In the genomic region with DNA sequence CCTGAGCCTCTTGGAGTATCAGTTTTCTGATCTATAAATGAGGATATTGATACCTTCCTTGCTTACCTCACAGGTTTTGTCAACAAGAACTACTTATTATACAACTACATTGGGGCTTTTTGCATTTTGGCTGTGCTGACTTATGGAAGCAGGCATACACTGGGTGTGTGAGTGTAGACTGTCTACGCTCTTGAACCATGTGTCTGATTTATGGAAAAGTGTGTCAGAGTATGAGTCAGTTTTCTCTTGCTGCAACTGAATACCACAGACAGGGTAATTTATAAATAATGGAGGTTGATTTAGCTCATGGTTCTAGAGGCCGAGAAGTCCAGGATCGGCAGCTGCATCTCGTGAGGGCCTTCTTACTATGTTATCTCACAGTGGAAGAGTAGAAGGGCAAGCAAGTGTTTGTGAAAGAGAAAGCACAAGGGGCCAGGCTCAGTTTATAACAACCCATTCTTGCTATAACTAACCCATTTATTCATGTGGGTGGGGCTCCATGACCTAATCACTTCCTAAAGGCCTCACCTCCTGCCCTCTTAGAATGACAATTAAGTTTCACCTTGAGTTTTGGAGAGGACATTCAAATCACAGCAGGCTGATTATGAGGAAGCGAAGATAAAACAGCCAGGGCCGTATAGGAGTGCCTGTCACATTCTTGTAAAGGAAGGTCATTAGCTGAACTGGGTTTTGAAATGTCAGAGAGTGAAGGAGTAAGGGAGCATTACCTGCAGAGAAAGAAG, we compare ENCODE assay signal across 1 cellular context.
TF ChIP-seq lines count a peak whose summit lies in the region.

No MANE protein-coding gene starts in this region.

TF ChIP-seq in H1, 55 proteins besides CTCF, POLR2A, EP300 and RAD21:
- TF ChIP-seq POU5F1 (IDR thresholded peaks at IDR 0.05; ENCODE audit: low read depth, low read length) (0 out of 2 replicates have a peak, but pooled peaks have one; percentile 45), CHD1 (IDR thresholded peaks at IDR 0.05; ENCODE audit: low read depth, low read length) (no peak), NANOG (IDR thresholded peaks at IDR 0.05; ENCODE audit: insufficient read depth, low read depth, low read length, poor library complexity, severe bottlenecking) (peak; percentile 27), JUND (IDR thresholded peaks at IDR 0.05; ENCODE audit: low read length) (peak; percentile 60), KDM5A (IDR thresholded peaks at IDR 0.05; ENCODE audit: low read length) (no peak), YY1 (IDR thresholded peaks at IDR 0.05; ENCODE audit: low read depth, low read length) (no peak), HDAC2 (IDR thresholded peaks at IDR 0.05; ENCODE audit: borderline replicate concordance in 1 of 2, low read depth in 2 of 2, low read length in 2 of 2) (no peak), SP1 (IDR thresholded peaks at IDR 0.05; ENCODE audit: low read depth, low read length) (0 out of 2 replicates have a peak, but pooled peaks have one; percentile 36), PHF8 (conservative IDR thresholded peaks at IDR 0.05; ENCODE audit: low read depth, low read length) (no peak), ZNF274 (IDR thresholded peaks at IDR 0.05; ENCODE audit: borderline replicate concordance, extremely low read depth, low read length) (no peak)
